Comparison of ENCODE assay signal across 12 cellular contexts in genomic region chr6:42292002-42292735, GRCh38.
DNase-seq lines count a peak whose midpoint lies in the region; ATAC-seq and TF ChIP-seq lines count a peak whose summit lies in the region.
"Had no signal": no experiment of that assay in that cellular context is flagged by ENCODE, and none has a peak within 500 bp of the region (broad histone marks: within the 10 kb centered on the region; RNA-seq: fewer than 3 reads in every experiment).

No MANE protein-coding gene starts in this region.

- in situ Hi-C loops in Caki2 (cut with HindIII; ENCODE audit: low pct_unique_long_range_greater_than_20kb, low sequenced_read_pairs), result no loop called here
- in situ Hi-C loops in astrocyte of the spinal cord (cut with HindIII; ENCODE audit: low sequenced_read_pairs), result no loop called here

- no peaks in the 10 kb centered on the region for H3K9me3 ChIP-seq in lower lobe of right lung

- DNase-seq in Caki2 (ENCODE audit: low read depth) (peak; percentile 86), LHCN-M2 (ENCODE audit: low read depth) (peak; percentile 92), astrocyte of the spinal cord (ENCODE audit: low read depth, low spot score) (peak; percentile 71), lower lobe of right lung (no peak), SIG-M5 treated with dmso at 0.1 percent for 504 hours (lab: John Stamatoyannopoulos, UW; ENCODE audit: unreplicated experiment) (no peak), GF-D8 (lab: John Stamatoyannopoulos, UW) (no peak)
- no peak for DNase-seq in stimulated activated naive B cell treated with anti-CD40 and anti-IgM and Interleukin-4, amounts not matched to agents 10 μg/mL and 1 μg/mL and 100 μg/mL, for 72 hours
- DNase-seq: activated naive CD4-positive, alpha-beta T cell; hippocampal formation; occipital lobe; SHP77 had no signal

- no peak overlapping the region for H3K4me3 Mint-ChIP-seq in stimulated activated naive B cell treated with anti-CD40 and anti-IgM and Interleukin-4, amounts not matched to agents 10 μg/mL and 1 μg/mL and 100 μg/mL, for 72 hours

- no peaks in the 10 kb centered on the region for H3K36me3 ChIP-seq in lower lobe of right lung

- H3K36me3 Mint-ChIP-seq in stimulated activated naive B cell treated with anti-CD40 and anti-IgM and Interleukin-4, amounts not matched to agents 10 μg/mL and 1 μg/mL and 100 μg/mL, for 72 hours, result peaks cover 0 to 2% of the 10 kb centered on the region in 2 donors

- no peak for ATAC-seq in lower lobe of right lung
- no peak for ATAC-seq in stimulated activated naive B cell treated with anti-CD40 and anti-IgM and Interleukin-4, amounts not matched to agents 10 μg/mL and 1 μg/mL and 100 μg/mL, for 72 hours (replicated peaks)
- ATAC-seq in HG03196 (IDR thresholded peaks at IDR 0.05; ENCODE audit: unreplicated experiment), result no peak

- H3K27me3 ChIP-seq in lower lobe of right lung (ENCODE audit: low read depth), result no peaks in the 10 kb centered on the region

- no peaks in the 10 kb centered on the region for H3K4me1 ChIP-seq in lower lobe of right lung

- peaks cover 7% of the 10 kb centered on the region in 2 donors for H3K4me1 Mint-ChIP-seq in stimulated activated naive B cell treated with anti-CD40 and anti-IgM and Interleukin-4, amounts not matched to agents 10 μg/mL and 1 μg/mL and 100 μg/mL, for 72 hours

- no peak overlapping the region for H3K27ac Mint-ChIP-seq in stimulated activated naive B cell treated with anti-CD40 and anti-IgM and Interleukin-4, amounts not matched to agents 10 μg/mL and 1 μg/mL and 100 μg/mL, for 72 hours

- peak overlapping the region; percentile 14 for H3K27ac ChIP-seq in lower lobe of right lung

- H3K9me3 Mint-ChIP-seq in stimulated activated naive B cell treated with anti-CD40 and anti-IgM and Interleukin-4, amounts not matched to agents 10 μg/mL and 1 μg/mL and 100 μg/mL, for 72 hours, result peaks cover 0 to 3% of the 10 kb centered on the region in 2 donors

- intact Hi-C loops in lower lobe of right lung (cut with DNase I), result no loop called here

- no peaks in the 10 kb centered on the region for H3K27me3 Mint-ChIP-seq in stimulated activated naive B cell treated with anti-CD40 and anti-IgM and Interleukin-4, amounts not matched to agents 10 μg/mL and 1 μg/mL and 100 μg/mL, for 72 hours

- H3K4me3 ChIP-seq in astrocyte of the spinal cord (ENCODE audit: low read depth, low read length) (no peak overlapping the region), lower lobe of right lung (no peak overlapping the region)

- TF ChIP-seq CTCF in astrocyte of the spinal cord (IDR thresholded peaks at IDR 0.05; ENCODE audit: low read depth, low read length), result no peak
- no peak for TF ChIP-seq CTCF in lower lobe of right lung (IDR thresholded peaks at IDR 0.05)

Comparison
In these comparisons a context has a peak if more than half of its experiments do, and no peak if none do; other contexts are left out.
1. DNase-seq: peak in Caki2 (single experiment), LHCN-M2 (single experiment) and astrocyte of the spinal cord (single experiment); none in lower lobe of right lung (single experiment), SIG-M5 treated with dmso at 0.1 percent for 504 hours (single experiment), GF-D8 (single experiment) and stimulated activated naive B cell treated with anti-CD40 and anti-IgM and Interleukin-4, amounts not matched to agents 10 μg/mL and 1 μg/mL and 100 μg/mL, for 72 hours (single experiment).